ENCODE assay signal across 9 cellular contexts in genomic region chr16:11112723-11113348, GRCh38.
A peak's percentile ranks its signal among the peaks of the same experiment; 100 is the strongest.
DNase-seq lines count a peak whose midpoint lies in the region; TF ChIP-seq lines count a peak whose summit lies in the region.
"Had no signal": no experiment of that assay in that cellular context is flagged by ENCODE, and none has a peak within 500 bp of the region (broad histone marks: within the 10 kb centered on the region; RNA-seq: fewer than 3 reads in every experiment).

No MANE protein-coding gene starts in this region.

- H3K4me1 Mint-ChIP-seq in chondrocyte (ENCODE audit: low read depth) (peaks cover 28% of the 10 kb centered on the region), osteocyte (ENCODE audit: unreplicated experiment) (peaks cover 26% of the 10 kb centered on the region)

- no peaks in the 10 kb centered on the region for H3K27me3 ChIP-seq in MG63
- H3K27me3 ChIP-seq: Peyer's patch had no signal

- H3K27me3 Mint-ChIP-seq in chondrocyte (ENCODE audit: low read depth) (no peaks in the 10 kb centered on the region), osteocyte (ENCODE audit: unreplicated experiment) (no peaks in the 10 kb centered on the region)

- DNase-seq in COLO668 (lab: John Stamatoyannopoulos, UW; ENCODE audit: unreplicated experiment) (peak; percentile 67), GM12865 (ENCODE audit: low read depth) (peak; percentile 73), NCI-H345 treated with DMSO at 0.1 percent for 48 hours (lab: John Stamatoyannopoulos, UW; ENCODE audit: unreplicated experiment) (peak; percentile 37), chondrocyte (ENCODE audit: low spot score) (no peak), osteocyte (ENCODE audit: extremely low spot score, unreplicated experiment) (no peak), MG63 (no peak), GM20000 (ENCODE audit: low spot score) (no peak)
- DNase-seq: activated naive CD4-positive, alpha-beta T cell treated with Interleukin-2 at 50 U/mL for 16 hours; Peyer's patch had no signal

- H3K9me3 Mint-ChIP-seq in chondrocyte (ENCODE audit: low read depth) = peaks cover 8% of the 10 kb centered on the region
- H3K9me3 Mint-ChIP-seq in osteocyte (ENCODE audit: unreplicated experiment) = no peaks in the 10 kb centered on the region

- H3K4me3 ChIP-seq in GM12865 (ENCODE audit: low read depth, low read length) = no peak overlapping the region
- H3K4me3 ChIP-seq in MG63 = no peak overlapping the region
- H3K4me3 ChIP-seq: Peyer's patch had no signal

- no peaks in the 10 kb centered on the region; the same call in 1 of the 2 replicates for H3K36me3 ChIP-seq in MG63
- H3K36me3 ChIP-seq: Peyer's patch had no signal

- H3K4me3 Mint-ChIP-seq in chondrocyte (ENCODE audit: unreplicated experiment) (no peak overlapping the region), osteocyte (ENCODE audit: unreplicated experiment) (no peak overlapping the region)

- H3K36me3 Mint-ChIP-seq in chondrocyte (ENCODE audit: low read depth) (peaks cover 12% of the 10 kb centered on the region), osteocyte (ENCODE audit: unreplicated experiment) (peaks cover 12% of the 10 kb centered on the region)

- H3K27ac Mint-ChIP-seq in chondrocyte (ENCODE audit: unreplicated experiment) = peak overlapping the region; percentile 41
- H3K27ac Mint-ChIP-seq in osteocyte (ENCODE audit: unreplicated experiment) = no peak overlapping the region

- TF ChIP-seq CTCF in GM12865 (IDR thresholded peaks at IDR 0.05; ENCODE audit: insufficient read depth, low read depth, low read length, missing control alignments) (no peak), chondrocyte (IDR thresholded peaks at IDR 0.05) (no peak), osteocyte (IDR thresholded peaks at IDR 0.05) (no peak), GM20000 (IDR thresholded peaks at IDR 0.05; ENCODE audit: extremely low read depth, missing control alignments) (no peak)

- peaks cover 8% of the 10 kb centered on the region for H3K9me3 ChIP-seq in MG63

Comparison
In these comparisons a context has a peak if more than half of its experiments do, and no peak if none do; other contexts are left out.
1. DNase-seq: peak in COLO668 (single experiment), GM12865 (single experiment) and NCI-H345 treated with DMSO at 0.1 percent for 48 hours (single experiment); none in chondrocyte (single experiment), osteocyte (single experiment), MG63 (single experiment) and GM20000 (single experiment).